In the genomic region with DNA sequence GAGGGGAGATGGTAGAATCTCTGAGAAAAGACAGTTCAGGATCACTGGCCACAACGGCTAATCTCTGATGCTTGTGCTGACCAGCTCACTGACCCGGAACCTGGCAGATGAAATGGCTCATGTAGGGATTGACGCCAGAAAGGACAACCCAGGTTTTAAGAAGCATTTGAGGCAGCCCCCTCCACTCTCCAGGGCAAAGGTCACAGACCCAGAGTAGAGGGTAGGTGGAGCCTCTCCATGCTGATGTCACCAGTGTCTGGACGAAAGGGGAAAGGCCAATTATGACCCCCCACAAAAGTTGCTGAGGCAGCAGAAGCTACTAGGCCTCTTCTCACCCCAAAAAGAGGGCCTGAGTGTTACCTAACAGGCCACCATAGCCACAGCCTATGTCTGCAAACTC, we compare ENCODE assay signal across 11 cellular contexts. TPM values are rescaled to one million over a fixed set of nuclear protein-coding genes. Genes with fewer than 3 reads are reported as not detected.
DNase-seq lines count a peak whose midpoint lies in the region; ATAC-seq, FAIRE-seq and TF ChIP-seq lines count a peak whose summit lies in the region.
"Had no signal": no experiment of that assay in that cellular context is flagged by ENCODE, and none has a peak within 500 bp of the region (broad histone marks: within the 10 kb centered on the region; RNA-seq: fewer than 3 reads in every experiment).

No MANE protein-coding gene starts in this region.

- no peaks in the 10 kb centered on the region for H4K20me1 ChIP-seq in GM12878 (ENCODE audit: control insufficient read depth, insufficient read depth)

- FAIRE-seq in GM12878 (lab: Jason Lieb, UNC) (peak; percentile 75), HTR-8/SVneo (lab: Jason Lieb, UNC) (no peak)
- FAIRE-seq: A204.1 had no signal

- 54% methylated on average over 4 of the region's 4 CpGs for WGBS in GM12878 (ENCODE audit: insufficient coverage, insufficient replicate concordance, low lambda C conversion rate, missing lambda C conversion rate)

- H3K4me3 ChIP-seq in MG63 (peak overlapping the region; percentile 84), GM12878 (peak overlapping the region; percentile 90; the same call in 1 of the 2 replicates)

- peaks cover 11% of the 10 kb centered on the region for H3K4me1 ChIP-seq in GM12878 (ENCODE audit: control insufficient read depth, insufficient read depth, low read length)

- H2AFZ ChIP-seq in GM12878 (ENCODE audit: control insufficient read depth, low read depth, low read length), result no peak overlapping the region

- H3K27me3 ChIP-seq in MG63 (peaks cover 13% of the 10 kb centered on the region), GM12878 (replicated peaks in 1 of 2; ENCODE audit: control insufficient read depth in 2 of 2, insufficient read depth in 2 of 2, low read length in 1 of 2) (peaks cover 6 to 8% of the 10 kb centered on the region in 2 experiments; a peak in 3 of 4 replicates)

- no peak for DNase-seq in T-helper 1 cell
- DNase-seq in MG63, result no peak
- no peak for DNase-seq in GM12878 (ENCODE audit: low read depth, low spot score)
- DNase-seq in Right ventricle myocardium inferior (ENCODE audit: missing footprints), result no peak
- DNase-seq in cardiac septum (ENCODE audit: low spot score), result no peak
- DNase-seq in HTR-8/SVneo (ENCODE audit: insufficient read length, low spot score), result no peak
- DNase-seq: dermis blood vessel endothelial cell, upper lobe of right lung had no signal

- no peaks in the 10 kb centered on the region for H3K9me3 Mint-ChIP-seq in T-helper 1 cell treated with Interleukin-12 subunit alpha and Interleukin-12 subunit beta and Interleukin-4 antibody, amounts not matched to agents 30 μg/mL and 1 μg/mL, for 36 hours
- H3K9me3 Mint-ChIP-seq in nephron, result no peaks in the 10 kb centered on the region

- no peak overlapping the region for H3K9ac ChIP-seq in GM12878 (ENCODE audit: control insufficient read depth, insufficient read depth, low read length)

- TF ChIP-seq RAD21 in GM12878 (IDR thresholded peaks at IDR 0.05; ENCODE audit: insufficient read depth, low read depth, low read length), result no peak

- H3K4me2 ChIP-seq in GM12878 (ENCODE audit: control insufficient read depth, insufficient read depth), result peak overlapping the region; percentile 99; the same call in 1 of the 2 replicates

- H3K27ac ChIP-seq in GM12878 (ENCODE audit: control insufficient read depth, insufficient read depth), result 0 out of 2 replicates have a peak overlapping the region, but pooled peaks have one; percentile 27

- POLR2A ChIA-PET in GM12878 (lab: Charles Lee), result interaction anchor here (0.8 kb wide), 1 partner anchor 25 kb away, joined by 3 read pairs; no protein-coding TSS in a partner anchor

- SMC1A ChIA-PET in GM12878 (lab: Charles Lee; ENCODE audit: uncharacterized antibody, unreplicated experiment), result interaction anchor here (0.7 kb wide), 1 partner anchor 11 kb away, joined by 3 read pairs; no protein-coding TSS in a partner anchor

- RAD21 ChIA-PET in GM12878 (lab: Charles Lee; ENCODE audit: unreplicated experiment), result no interaction called here

- no peaks in the 10 kb centered on the region for H3K79me2 ChIP-seq in GM12878 (ENCODE audit: control insufficient read depth, insufficient read depth, low read length)

- H3K9me3 ChIP-seq in MG63, result no peaks in the 10 kb centered on the region
- no peaks in the 10 kb centered on the region for H3K9me3 ChIP-seq in GM12878 (replicated peaks; ENCODE audit: control insufficient read depth, insufficient read depth, low read length)
- H3K9me3 ChIP-seq: upper lobe of right lung had no signal

- in situ Hi-C loops in GM12878 (cut with MboI), result no loop called here

- H3K27me3 Mint-ChIP-seq in T-helper 1 cell treated with Interleukin-12 subunit alpha and Interleukin-12 subunit beta and Interleukin-4 antibody, amounts not matched to agents 30 μg/mL and 1 μg/mL, for 36 hours (ENCODE audit: low read depth), result peaks cover 7% of the 10 kb centered on the region
- peaks cover 38% of the 10 kb centered on the region for H3K27me3 Mint-ChIP-seq in nephron (ENCODE audit: low read depth)

- no peak for ATAC-seq in GM12878
- no peak for ATAC-seq in Right ventricle myocardium inferior
- ATAC-seq: upper lobe of right lung had no signal

- TF ChIP-seq EP300 in GM12878 (IDR thresholded peaks at IDR 0.05; ENCODE audit: borderline replicate concordance in 1 of 2, control insufficient read depth in 1 of 2, low read depth in 2 of 2, low read length in 2 of 2), result no peak

- H3K36me3 Mint-ChIP-seq in T-helper 1 cell treated with Interleukin-12 subunit alpha and Interleukin-12 subunit beta and Interleukin-4 antibody, amounts not matched to agents 30 μg/mL and 1 μg/mL, for 36 hours (ENCODE audit: low read depth), result peaks cover 8% of the 10 kb centered on the region
- peaks cover 23% of the 10 kb centered on the region for H3K36me3 Mint-ChIP-seq in nephron (ENCODE audit: low read depth)

- CTCF ChIA-PET in GM12878 (lab: Yijun Ruan, JAX), result interaction anchor here (0.5 to 7.3 kb wide), 4 partner anchors 11 to 19 kb away, joined by 3 to 62 read pairs (median 4); a partner anchor contains a TSS

- H3K4me3 Mint-ChIP-seq in T-helper 1 cell treated with Interleukin-12 subunit alpha and Interleukin-12 subunit beta and Interleukin-4 antibody, amounts not matched to agents 30 μg/mL and 1 μg/mL, for 36 hours, result no peak overlapping the region
- peak overlapping the region; percentile 43 to 69 (median 68) for H3K4me3 Mint-ChIP-seq in nephron

- H3K4me1 Mint-ChIP-seq in T-helper 1 cell treated with Interleukin-12 subunit alpha and Interleukin-12 subunit beta and Interleukin-4 antibody, amounts not matched to agents 30 μg/mL and 1 μg/mL, for 36 hours (ENCODE audit: low read depth), result peaks cover 30% of the 10 kb centered on the region
- peaks cover 35% of the 10 kb centered on the region for H3K4me1 Mint-ChIP-seq in nephron

- peak overlapping the region; percentile 43 for H3K27ac Mint-ChIP-seq in T-helper 1 cell treated with Interleukin-12 subunit alpha and Interleukin-12 subunit beta and Interleukin-4 antibody, amounts not matched to agents 30 μg/mL and 1 μg/mL, for 36 hours
- peak overlapping the region in 2 of 3 experiments; percentile 25 to 58 for H3K27ac Mint-ChIP-seq in nephron

- no peak for TF ChIP-seq CTCF in GM12878 (IDR thresholded peaks at IDR 0.05 in 2 of 3, conservative IDR thresholded peaks at IDR 0.05 in 1 of 3; ENCODE audit: control insufficient read depth in 2 of 3, extremely low read depth in 1 of 3, insufficient read depth in 1 of 3, low read depth in 3 of 3, low read length in 3 of 3)
- no peak for TF ChIP-seq CTCF in nephron (IDR thresholded peaks at IDR 0.05; ENCODE audit: unreplicated experiment in 3 of 3)

- intact Hi-C loops in GM12878 (cut with micrococcal nuclease; ENCODE audit: unreplicated experiment), result no loop called here
- intact Hi-C loops in Right ventricle myocardium inferior (cut with DNase I), result no loop called here
- intact Hi-C loops in cardiac septum (cut with DNase I), result loop anchor here (2.0 kb wide), 1 partner anchor 18 kb away; a partner anchor contains a TSS

- no peak for TF ChIP-seq POLR2A in GM12878 (IDR thresholded peaks at IDR 0.05; ENCODE audit: low read depth, low read length)

- BruUV-seq in GM12878 (replicated peaks; lab: Mats Ljungman, UMichigan), result no TSS peak

- H3K36me3 ChIP-seq in MG63 (peaks cover 43% of the 10 kb centered on the region), GM12878 (ENCODE audit: control insufficient read depth in 2 of 2, insufficient read depth in 2 of 2, low read length in 1 of 2) (peaks cover 0 to 4% of the 10 kb centered on the region in 2 experiments; a peak in 2 of 4 replicates)

RNA-seq across cellular contexts. Expression of a gene that starts 1.2 kb away (rescaled TPM):
- total RNA-seq in MG63 (2014; rRNA removed; shearing (Covaris generic); ENCODE audit: low replicate concordance), result 10.0 and 33.6 TPM in 2 replicates
- 15.2 and 15.3 TPM in 2 replicates for total RNA-seq in GM12878 (2013; cell fraction: nucleolus; rRNA removed)
- 25.5 and 28.2 TPM in 2 replicates for total RNA-seq in GM12878 (2014; rRNA removed)
- 8.5 and 11.3 TPM in 2 replicates for total RNA-seq in GM12878 (2014; rRNA removed; fragmentation: Illumina TruSeq; extraction: Trizol)
- total RNA-seq in GM12878 (2021), result 29.7 and 32.7 TPM in 2 replicates
- polyA plus RNA-seq in GM12878 (2011; ENCODE audit: low read depth), result 12.2 TPM
- polyA plus RNA-seq in GM12878 (2011; rRNA removed), result 19.4 and 31.4 TPM in 2 replicates
- 30.7 and 32.1 TPM in 2 replicates for polyA plus RNA-seq in GM12878 (2011; cell fraction: cytosol; rRNA removed)
- polyA plus RNA-seq in GM12878 (2011; cell fraction: nucleus; rRNA removed), result 36.5 and 42.1 TPM in 2 replicates
- 19.6 and 25.1 TPM in 2 replicates for polyA plus RNA-seq in GM12878 (2012)
- polyA plus RNA-seq in GM12878 (2014; fragmentation: Illumina TruSeq; extraction: Trizol), result 26.7 and 29.7 TPM in 2 replicates
- 10 to 100 TPM; 38.5 to 41.9 TPM for polyA plus RNA-seq in GM12878 (2014; fragmentation: Nextera tagmentation; extraction: Ambion mirVana)
- polyA plus RNA-seq in GM12878 (2014; rRNA removed), result 28.6 and 33.0 TPM in 2 replicates
- polyA plus RNA-seq in GM12878 (2016; fragmentation: Nextera tagmentation; extraction: Ambion mirVana), result 10 to 100 TPM; 40.1 to 44.3 TPM
- polyA minus RNA-seq in GM12878 (2011; rRNA and poly(A)+ RNA removed), result 18.3 and 41.9 TPM in 2 replicates
- polyA minus RNA-seq in GM12878 (2011; cell fraction: cytosol; rRNA and poly(A)+ RNA removed), result 12.8 and 18.4 TPM in 2 replicates
- 17.0 and 31.7 TPM in 2 replicates for polyA minus RNA-seq in GM12878 (2011; cell fraction: nucleus; rRNA and poly(A)+ RNA removed)
- 7.0 TPM for total RNA-seq in Right ventricle myocardium inferior
- total RNA-seq in cardiac septum, result 13.3 TPM

RNA-seq across cellular contexts. Expression of a gene that starts 1.7 kb away (rescaled TPM):
- 4.2 and 20.9 TPM in 2 replicates for total RNA-seq in MG63 (2014; rRNA removed; shearing (Covaris generic); ENCODE audit: low replicate concordance)
- 8.7 and 11.1 TPM in 2 replicates for total RNA-seq in GM12878 (2013; cell fraction: nucleolus; rRNA removed)
- 1.9 and 2.3 TPM in 2 replicates for total RNA-seq in GM12878 (2014; rRNA removed)
- total RNA-seq in GM12878 (2014; rRNA removed; fragmentation: Illumina TruSeq; extraction: Trizol), result 2.8 and 2.9 TPM in 2 replicates
- 4.2 and 4.8 TPM in 2 replicates for total RNA-seq in GM12878 (2021)
- 2.1 TPM for polyA plus RNA-seq in GM12878 (2011; ENCODE audit: low read depth)
- polyA plus RNA-seq in GM12878 (2011; rRNA removed), result 8.2 and 8.8 TPM in 2 replicates
- polyA plus RNA-seq in GM12878 (2011; cell fraction: cytosol; rRNA removed), result 5.3 and 6.9 TPM in 2 replicates
- 4.8 and 5.7 TPM in 2 replicates for polyA plus RNA-seq in GM12878 (2011; cell fraction: nucleus; rRNA removed)
- 4.9 TPM in 2 replicates for polyA plus RNA-seq in GM12878 (2012)
- polyA plus RNA-seq in GM12878 (2014; fragmentation: Illumina TruSeq; extraction: Trizol), result 3.6 and 4.9 TPM in 2 replicates
- polyA plus RNA-seq in GM12878 (2014; fragmentation: Nextera tagmentation; extraction: Ambion mirVana), result 1 to 10 TPM; 1.2 to 3.1 TPM
- 3.6 and 4.2 TPM in 2 replicates for polyA plus RNA-seq in GM12878 (2014; rRNA removed)
- 1 to 10 TPM; 3.5 to 3.8 TPM for polyA plus RNA-seq in GM12878 (2016; fragmentation: Nextera tagmentation; extraction: Ambion mirVana)
- 5.3 and 5.4 TPM in 2 replicates for polyA minus RNA-seq in GM12878 (2011; rRNA and poly(A)+ RNA removed)
- 3.0 and 3.5 TPM in 2 replicates for polyA minus RNA-seq in GM12878 (2011; cell fraction: cytosol; rRNA and poly(A)+ RNA removed)
- 1.7 and 2.4 TPM in 2 replicates for polyA minus RNA-seq in GM12878 (2011; cell fraction: nucleus; rRNA and poly(A)+ RNA removed)
- total RNA-seq in Right ventricle myocardium inferior, result 1.2 TPM
- 1.6 TPM for total RNA-seq in cardiac septum

RNA-seq across cellular contexts. Expression of a gene that starts 3.9 kb away (rescaled TPM):
- total RNA-seq in MG63 (2014; rRNA removed; shearing (Covaris generic); ENCODE audit: low replicate concordance), result not detected in 2 replicates
- total RNA-seq in GM12878 (2013; cell fraction: nucleolus; rRNA removed), result 3.3 and 4.2 TPM in 2 replicates
- total RNA-seq in GM12878 (2014; rRNA removed), result 0.79 and 0.87 TPM in 2 replicates
- 0.41 and 0.72 TPM in 2 replicates for total RNA-seq in GM12878 (2014; rRNA removed; fragmentation: Illumina TruSeq; extraction: Trizol)
- 1.0 and 2.7 TPM in 2 replicates for total RNA-seq in GM12878 (2021)
- polyA plus RNA-seq in GM12878 (2011; ENCODE audit: low read depth), result 0.47 TPM
- 1.8 and 2.0 TPM in 2 replicates for polyA plus RNA-seq in GM12878 (2011; rRNA removed)
- 1.4 and 2.9 TPM in 2 replicates for polyA plus RNA-seq in GM12878 (2011; cell fraction: cytosol; rRNA removed)
- 18.3 and 22.8 TPM in 2 replicates for polyA plus RNA-seq in GM12878 (2011; cell fraction: nucleus; rRNA removed)
- polyA plus RNA-seq in GM12878 (2012), result 1.2 TPM in 2 replicates
- polyA plus RNA-seq in GM12878 (2014; fragmentation: Illumina TruSeq; extraction: Trizol), result 0.57 and 1.2 TPM in 2 replicates
- under 1 TPM; 0.10 to 0.35 TPM for polyA plus RNA-seq in GM12878 (2014; fragmentation: Nextera tagmentation; extraction: Ambion mirVana)
- polyA plus RNA-seq in GM12878 (2014; rRNA removed), result 1.8 and 1.9 TPM in 2 replicates
- polyA plus RNA-seq in GM12878 (2016; fragmentation: Nextera tagmentation; extraction: Ambion mirVana), result 1 to 10 TPM in 1 of 2 experiments, under 1 TPM in 1; 0.95 to 1.3 TPM
- 0.44 and 1.5 TPM in 2 replicates for polyA minus RNA-seq in GM12878 (2011; rRNA and poly(A)+ RNA removed)
- polyA minus RNA-seq in GM12878 (2011; cell fraction: cytosol; rRNA and poly(A)+ RNA removed), result 1.9 and 2.1 TPM in 2 replicates
- 5.1 and 7.7 TPM in 2 replicates for polyA minus RNA-seq in GM12878 (2011; cell fraction: nucleus; rRNA and poly(A)+ RNA removed)
- total RNA-seq in Right ventricle myocardium inferior, result 0.49 TPM
- 0.24 TPM for total RNA-seq in cardiac septum

RNA-seq across cellular contexts. Expression of a gene that starts 11.9 kb away (rescaled TPM):
- 30.4 and 45.4 TPM in 2 replicates for total RNA-seq in MG63 (2014; rRNA removed; shearing (Covaris generic); ENCODE audit: low replicate concordance)
- 13.6 and 15.4 TPM in 2 replicates for total RNA-seq in GM12878 (2013; cell fraction: nucleolus; rRNA removed)
- total RNA-seq in GM12878 (2014; rRNA removed), result 35.2 and 36.7 TPM in 2 replicates
- 35.1 and 38.9 TPM in 2 replicates for total RNA-seq in GM12878 (2014; rRNA removed; fragmentation: Illumina TruSeq; extraction: Trizol)
- total RNA-seq in GM12878 (2021), result 47.0 and 51.6 TPM in 2 replicates
- polyA plus RNA-seq in GM12878 (2011; ENCODE audit: low read depth), result 14.3 TPM
- polyA plus RNA-seq in GM12878 (2011; rRNA removed), result 36.8 and 40.8 TPM in 2 replicates
- 27.3 and 32.5 TPM in 2 replicates for polyA plus RNA-seq in GM12878 (2011; cell fraction: cytosol; rRNA removed)
- 15.2 and 19.4 TPM in 2 replicates for polyA plus RNA-seq in GM12878 (2011; cell fraction: nucleus; rRNA removed)
- polyA plus RNA-seq in GM12878 (2012), result 28.8 and 29.7 TPM in 2 replicates
- 44.2 and 45.7 TPM in 2 replicates for polyA plus RNA-seq in GM12878 (2014; fragmentation: Illumina TruSeq; extraction: Trizol)
- polyA plus RNA-seq in GM12878 (2014; fragmentation: Nextera tagmentation; extraction: Ambion mirVana), result 100 to 1,000 TPM; 113 to 132 TPM
- polyA plus RNA-seq in GM12878 (2014; rRNA removed), result 43.0 and 46.7 TPM in 2 replicates
- polyA plus RNA-seq in GM12878 (2016; fragmentation: Nextera tagmentation; extraction: Ambion mirVana), result 10 to 100 TPM; 96.6 to 96.8 TPM
- polyA minus RNA-seq in GM12878 (2011; rRNA and poly(A)+ RNA removed), result 7.5 and 12.4 TPM in 2 replicates
- 6.7 and 9.7 TPM in 2 replicates for polyA minus RNA-seq in GM12878 (2011; cell fraction: cytosol; rRNA and poly(A)+ RNA removed)
- 4.4 and 8.9 TPM in 2 replicates for polyA minus RNA-seq in GM12878 (2011; cell fraction: nucleus; rRNA and poly(A)+ RNA removed)
- total RNA-seq in Right ventricle myocardium inferior, result 48.2 TPM
- 47.7 TPM for total RNA-seq in cardiac septum

RNA-seq across cellular contexts. Expression of a gene that starts 15.8 kb away (rescaled TPM):
- 2.4 and 4.9 TPM in 2 replicates for total RNA-seq in MG63 (2014; rRNA removed; shearing (Covaris generic); ENCODE audit: low replicate concordance)
- 20.5 and 20.9 TPM in 2 replicates for total RNA-seq in GM12878 (2013; cell fraction: nucleolus; rRNA removed)
- 15.6 and 17.6 TPM in 2 replicates for total RNA-seq in GM12878 (2014; rRNA removed)
- total RNA-seq in GM12878 (2014; rRNA removed; fragmentation: Illumina TruSeq; extraction: Trizol), result 10.3 and 10.4 TPM in 2 replicates
- total RNA-seq in GM12878 (2021), result 25.5 and 26.7 TPM in 2 replicates
- polyA plus RNA-seq in GM12878 (2011; ENCODE audit: low read depth), result 7.7 TPM
- polyA plus RNA-seq in GM12878 (2011; rRNA removed), result 11.1 and 16.6 TPM in 2 replicates
- 20.0 and 26.5 TPM in 2 replicates for polyA plus RNA-seq in GM12878 (2011; cell fraction: cytosol; rRNA removed)
- polyA plus RNA-seq in GM12878 (2011; cell fraction: nucleus; rRNA removed), result 36.0 and 36.4 TPM in 2 replicates
- 18.9 and 20.4 TPM in 2 replicates for polyA plus RNA-seq in GM12878 (2012)
- 17.9 and 20.6 TPM in 2 replicates for polyA plus RNA-seq in GM12878 (2014; fragmentation: Illumina TruSeq; extraction: Trizol)
- 1 to 10 TPM; 2.4 to 5.1 TPM for polyA plus RNA-seq in GM12878 (2014; fragmentation: Nextera tagmentation; extraction: Ambion mirVana)
- polyA plus RNA-seq in GM12878 (2014; rRNA removed), result 29.3 and 32.3 TPM in 2 replicates
- 1 to 10 TPM; 3.3 to 4.0 TPM for polyA plus RNA-seq in GM12878 (2016; fragmentation: Nextera tagmentation; extraction: Ambion mirVana)
- polyA minus RNA-seq in GM12878 (2011; rRNA and poly(A)+ RNA removed), result 17.7 and 24.6 TPM in 2 replicates
- polyA minus RNA-seq in GM12878 (2011; cell fraction: cytosol; rRNA and poly(A)+ RNA removed), result 4.9 and 6.8 TPM in 2 replicates
- polyA minus RNA-seq in GM12878 (2011; cell fraction: nucleus; rRNA and poly(A)+ RNA removed), result 7.3 and 12.1 TPM in 2 replicates
- total RNA-seq in Right ventricle myocardium inferior, result 14.5 TPM
- total RNA-seq in cardiac septum, result 13.1 TPM
